In the genomic region with DNA sequence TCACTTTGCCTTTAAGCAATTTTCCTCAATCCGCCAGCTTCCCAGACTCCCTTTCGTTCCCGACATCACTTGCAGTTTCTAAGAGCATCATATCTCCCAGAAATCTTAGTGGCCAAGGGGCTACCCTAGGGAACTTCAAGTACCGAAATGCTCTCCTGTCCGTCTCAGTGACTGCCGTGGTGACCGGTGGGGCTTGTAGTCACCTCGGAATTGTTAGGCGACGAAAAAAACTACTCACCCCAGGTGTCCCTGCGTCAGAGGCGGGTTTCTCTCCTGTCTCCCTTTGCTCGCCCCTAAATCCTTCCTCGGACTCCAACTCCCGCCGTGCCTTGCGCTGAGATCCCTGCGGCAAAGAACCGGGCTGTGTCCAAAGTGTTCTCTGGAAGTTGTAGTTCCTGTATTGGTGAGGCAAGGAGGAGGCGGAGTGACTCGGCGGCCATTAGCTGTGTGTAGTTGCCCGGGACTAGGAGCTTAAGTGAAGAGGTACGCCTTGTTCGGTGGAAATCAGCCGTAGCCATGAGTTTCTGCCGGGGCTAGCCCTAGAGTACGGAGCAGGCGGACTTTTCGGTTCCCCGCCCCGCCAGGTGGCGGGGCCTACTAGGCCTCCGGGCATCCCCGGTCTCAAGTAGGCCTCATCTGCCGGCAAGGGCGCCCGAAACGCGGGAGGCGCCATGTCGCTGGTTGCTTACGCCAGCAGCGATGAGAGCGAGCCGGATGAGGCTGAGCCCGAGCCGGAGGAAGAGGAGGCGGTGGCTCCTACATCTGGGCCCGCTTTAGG, we compare ENCODE assay signal across 8 cellular contexts. TPM values are rescaled to one million over a fixed set of nuclear protein-coding genes. Genes with fewer than 3 reads are reported as not detected.
A peak's percentile ranks its signal among the peaks of the same experiment; 100 is the strongest.
DNase-seq lines count a peak whose midpoint lies in the region; ATAC-seq and TF ChIP-seq lines count a peak whose summit lies in the region.

A gene with protein sequence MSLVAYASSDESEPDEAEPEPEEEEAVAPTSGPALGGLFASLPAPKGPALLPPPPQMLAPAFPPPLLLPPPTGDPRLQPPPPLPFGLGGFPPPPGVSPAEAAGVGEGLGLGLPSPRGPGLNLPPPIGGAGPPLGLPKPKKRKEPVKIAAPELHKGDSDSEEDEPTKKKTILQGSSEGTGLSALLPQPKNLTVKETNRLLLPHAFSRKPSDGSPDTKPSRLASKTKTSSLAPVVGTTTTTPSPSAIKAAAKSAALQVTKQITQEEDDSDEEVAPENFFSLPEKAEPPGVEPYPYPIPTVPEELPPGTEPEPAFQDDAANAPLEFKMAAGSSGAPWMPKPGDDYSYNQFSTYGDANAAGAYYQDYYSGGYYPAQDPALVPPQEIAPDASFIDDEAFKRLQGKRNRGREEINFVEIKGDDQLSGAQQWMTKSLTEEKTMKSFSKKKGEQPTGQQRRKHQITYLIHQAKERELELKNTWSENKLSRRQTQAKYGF (plus strand): TSS at position 435 of the 778 bp plus-strand sequence. CDS start 237 bp downstream, at position 672.

- ATAC-seq in GM19397 (IDR thresholded peaks at IDR 0.05; ENCODE audit: unreplicated experiment) (peak; percentile 92), HG03571 (IDR thresholded peaks at IDR 0.05; ENCODE audit: unreplicated experiment) (peak; percentile 93)

- H3K9me3 Mint-ChIP-seq in activated CD4-positive, alpha-beta memory T cell treated with anti-CD3 and anti-CD28 coated beads for 36 hours, result no peaks in the 10 kb centered on the region

- CTCF ChIA-PET in activated CD4-positive, alpha-beta memory T cell treated with anti-CD3 and anti-CD28 coated beads for 36 hours (lab: Charles Lee), result interaction anchor here (1.0 to 11.0 kb wide), 8 partner anchors 15 to 94 kb away, joined by 3 to 155 read pairs (median 4); partner anchors contain the start of genes CRABP2, ISG20L2, METTL25B and MRPL24

- no peaks in the 10 kb centered on the region for H3K27me3 Mint-ChIP-seq in activated CD4-positive, alpha-beta memory T cell treated with anti-CD3 and anti-CD28 coated beads for 36 hours

- DNase-seq in CD1c-positive myeloid dendritic cell (ENCODE audit: extremely low spot score) (peak; percentile 99), NCI-H82 (lab: John Stamatoyannopoulos, UW) (peak; percentile 100), ecto neural progenitor cell (ENCODE audit: low spot score) (peak; percentile 98), lower leg skin (ENCODE audit: low spot score in 2 of 2) (peak; percentile 99)
- DNase-seq in activated CD4-positive, alpha-beta memory T cell treated with anti-CD3 and anti-CD28 coated beads for 36 hours, result peak; percentile 99
- peak; percentile 89 to 95 for DNase-seq in stimulated activated CD4-positive, alpha-beta T cell treated with anti-CD3 and anti-CD28 coated beads, Interleukin-4, amount 100 ng/mL, for 48 hours (ENCODE audit: low read depth in 2 of 2)

- H3K4me3 ChIP-seq in lower leg skin (ENCODE audit: low read depth, poor library complexity, severe bottlenecking), result peak within 1 kb of the TSS; percentile 92

- TF ChIP-seq POLR2A in lower leg skin (IDR thresholded peaks at IDR 0.05), result peak in 1 of 2 donors; percentile 45

- H3K4me1 Mint-ChIP-seq in activated CD4-positive, alpha-beta memory T cell treated with anti-CD3 and anti-CD28 coated beads for 36 hours (ENCODE audit: low read depth), result peaks cover 36% of the 10 kb centered on the region

- peaks cover 20% of the 10 kb centered on the region for H3K36me3 Mint-ChIP-seq in activated CD4-positive, alpha-beta memory T cell treated with anti-CD3 and anti-CD28 coated beads for 36 hours

- 0% methylated on average over 33 to 49 of the region's 50 CpGs for WGBS in lower leg skin, 2 donors

- intact Hi-C loops in activated CD4-positive, alpha-beta memory T cell treated with anti-CD3 and anti-CD28 coated beads for 36 hours (cut with micrococcal nuclease), result loop anchor here (1.0 kb wide), 4 partner anchors 16 to 49 kb away; partner anchors contain the start of genes HDGF, ISG20L2, METTL25B and MRPL24
- intact Hi-C loops in lower leg skin (cut with DNase I; ENCODE audit: low total_unique reads), result no loop called here

- no peak for TF ChIP-seq CTCF in lower leg skin (IDR thresholded peaks at IDR 0.05)

- no peak within 1 kb of the TSS for H3K27ac Mint-ChIP-seq in activated CD4-positive, alpha-beta memory T cell treated with anti-CD3 and anti-CD28 coated beads for 36 hours

- H3K4me3 Mint-ChIP-seq in activated CD4-positive, alpha-beta memory T cell treated with anti-CD3 and anti-CD28 coated beads for 36 hours, result no peak within 1 kb of the TSS

- POLR2A ChIA-PET in activated CD4-positive, alpha-beta memory T cell treated with anti-CD3 and anti-CD28 coated beads for 36 hours (lab: Charles Lee), result interaction anchor here (0.5 to 4.7 kb wide), 7 partner anchors 15 to 73 kb away, joined by 4 to 33 read pairs (median 5); partner anchors contain the start of genes HDGF, ISG20L2, METTL25B and MRPL24

RNA-seq across cellular contexts. Expression of the gene that starts here (rescaled TPM):
- 10 to 100 TPM; 58.6 to 67.2 TPM for total RNA-seq in activated CD4-positive, alpha-beta memory T cell treated with anti-CD3 and anti-CD28 coated beads for 36 hours
- 10 to 100 TPM; 35.4 to 45.6 (median 38.8) TPM for total RNA-seq in lower leg skin

Comparison
In these comparisons a context has a peak if more than half of its experiments do, and no peak if none do; other contexts are left out.
1. Peak in every context shown above with its lines: DNase-seq, ATAC-seq and H3K4me3 ChIP-seq.